In the genomic region with DNA sequence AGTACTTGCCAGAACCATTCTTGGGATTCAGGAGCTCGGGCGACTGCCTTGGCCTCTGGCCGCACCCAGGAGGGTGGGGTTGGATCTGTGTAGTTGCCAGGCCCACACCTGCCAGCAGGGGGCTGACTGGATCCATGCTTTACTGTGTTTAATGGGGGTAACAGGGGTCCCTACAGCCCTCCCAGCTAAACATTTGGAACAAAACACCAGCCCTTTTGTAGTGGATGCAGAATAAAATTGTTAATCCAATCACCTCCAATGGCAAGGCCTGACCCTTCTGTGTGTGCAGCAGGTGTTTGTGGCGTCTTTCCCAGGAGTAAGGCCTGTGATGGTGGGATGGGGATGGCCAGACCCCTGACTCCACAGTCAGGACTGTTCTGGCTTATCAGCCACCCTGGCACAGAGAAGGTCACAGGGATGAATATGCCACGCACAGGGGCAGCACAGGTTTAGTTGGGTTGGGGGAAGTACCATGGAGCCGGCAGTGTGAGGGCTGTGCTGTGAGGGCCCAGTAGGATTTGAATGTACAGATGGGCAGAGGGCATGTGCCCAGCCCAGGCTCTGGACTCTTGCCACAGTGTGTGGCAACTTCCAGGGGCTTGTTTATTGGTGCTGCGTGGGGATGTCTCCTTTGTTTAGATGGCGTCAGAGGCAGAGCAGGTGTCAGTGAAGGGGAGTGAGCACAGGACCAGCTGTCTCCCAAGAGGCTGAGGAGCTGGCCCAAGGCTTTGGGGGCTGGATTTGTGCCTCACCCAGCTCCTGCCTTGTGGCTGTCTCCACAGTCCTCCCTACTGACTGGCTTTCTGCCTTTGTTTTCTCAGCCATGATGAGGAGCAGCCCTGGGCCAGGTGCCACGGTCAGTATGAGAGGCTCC, we compare ENCODE assay signal across 8 cellular contexts. TPM values are rescaled to one million over a fixed set of nuclear protein-coding genes. Genes with fewer than 3 reads are reported as not detected.
DNase-seq lines count a peak whose midpoint lies in the region; ATAC-seq and TF ChIP-seq lines count a peak whose summit lies in the region.

No MANE protein-coding gene starts in this region.

- H2BK120ac ChIP-seq in IMR-90 (ENCODE audit: low read depth, low read length) = no peak overlapping the region

- no peaks in the 10 kb centered on the region for H3K27me3 ChIP-seq in IMR-90 (ENCODE audit: control insufficient read depth, insufficient read depth, low read length)
- no peaks in the 10 kb centered on the region for H3K27me3 ChIP-seq in left lung

- peak; percentile 34; the same call in 1 of the 2 replicates for TF ChIP-seq RAD21 in IMR-90 (IDR thresholded peaks at IDR 0.05; ENCODE audit: low read length)

- no peak overlapping the region for H2BK15ac ChIP-seq in IMR-90 (ENCODE audit: low read depth, low read length)

- no peaks in the 10 kb centered on the region for H3K9me3 ChIP-seq in IMR-90 (ENCODE audit: control insufficient read depth, insufficient read depth, low read length)
- H3K9me3 ChIP-seq in left lung = no peaks in the 10 kb centered on the region

- intact Hi-C loops in IMR-90 (cut with micrococcal nuclease) (loop anchor here (1.0 kb wide), 1 partner anchor 33 kb away; no protein-coding TSS in a partner anchor), left lung (cut with DNase I) (no loop called here)

- no peak overlapping the region for H3K18ac ChIP-seq in IMR-90 (ENCODE audit: low read depth, low read length)

- no peak overlapping the region for H3K4me3 ChIP-seq in IMR-90 (ENCODE audit: insufficient read depth, low read depth, low read length)
- H3K4me3 ChIP-seq in left lung = no peak overlapping the region

- peak overlapping the region; percentile 52 for H2AK9ac ChIP-seq in IMR-90 (replicated peaks; ENCODE audit: low read depth, low read length, poor library complexity)

- TF ChIP-seq CTCF in IMR-90 (conservative IDR thresholded peaks at IDR 0.05; ENCODE audit: low read depth, low read length) (peak; percentile 54), left lung (IDR thresholded peaks at IDR 0.05) (peak; percentile 52 to 77)

- H3K4ac ChIP-seq in IMR-90 (ENCODE audit: low read depth, low read length) = no peak overlapping the region

- H3K9me3 Mint-ChIP-seq in central memory CD8-positive, alpha-beta T cell = no peaks in the 10 kb centered on the region

- in situ Hi-C loops in IMR-90 (cut with MboI; ENCODE audit: low sequenced_read_pairs) = no loop called here

- H3K14ac ChIP-seq in IMR-90 (replicated peaks; ENCODE audit: low read depth, low read length) = no peak overlapping the region

- BruUV-seq in IMR-90 (replicated peaks; lab: Mats Ljungman, UMichigan) = no TSS peak

- POLR2A ChIA-PET in IMR-90 (lab: Charles Lee; ENCODE audit: unreplicated experiment) = no interaction called here

- peaks cover 65% of the 10 kb centered on the region for H3K4me1 Mint-ChIP-seq in central memory CD8-positive, alpha-beta T cell

- H3K9ac ChIP-seq in IMR-90 (ENCODE audit: low read depth, low read length) = no peak overlapping the region

- peaks cover 0 to 20% of the 10 kb centered on the region in 2 experiments; a peak in 2 of 4 replicates for H3K79me1 ChIP-seq in IMR-90 (ENCODE audit: low read depth in 1 of 2, low read length in 2 of 2)

- peaks cover 18% of the 10 kb centered on the region for H4K20me1 ChIP-seq in IMR-90 (ENCODE audit: insufficient read depth, low read length)

- H3K4me3 Mint-ChIP-seq in central memory CD8-positive, alpha-beta T cell = peak overlapping the region; percentile 61

- peak overlapping the region; percentile 90 for H3K27ac Mint-ChIP-seq in central memory CD8-positive, alpha-beta T cell (ENCODE audit: low read depth)

- no peak overlapping the region for H4K5ac ChIP-seq in IMR-90 (ENCODE audit: low read depth, low read length)

- no peak overlapping the region for H2AK5ac ChIP-seq in IMR-90 (ENCODE audit: low read depth, low read length)

- peaks cover 76% of the 10 kb centered on the region for H3K36me3 Mint-ChIP-seq in central memory CD8-positive, alpha-beta T cell (ENCODE audit: insufficient read depth)

- dilution Hi-C loops in IMR-90 (cut with HindIII; ENCODE audit: low sequenced_read_pairs, unreplicated experiment) = no loop called here

- H4K91ac ChIP-seq in IMR-90 (ENCODE audit: insufficient read depth, low read depth, low read length) = no peak overlapping the region

- no peak for TF ChIP-seq POLR2A in IMR-90 (IDR thresholded peaks at IDR 0.05; ENCODE audit: low read depth, low read length)

- H3K36me3 ChIP-seq in IMR-90 (ENCODE audit: control insufficient read depth, insufficient read depth, low read length) (peaks cover 77% of the 10 kb centered on the region), left lung (peaks cover 6 to 98% of the 10 kb centered on the region in 2 donors)

- no peak overlapping the region for H3K23ac ChIP-seq in IMR-90 (ENCODE audit: low read depth, low read length)

- H3K27ac ChIP-seq in IMR-90 (ENCODE audit: insufficient read depth, low read length) = peak overlapping the region; percentile 16; the same call in 1 of the 2 replicates
- H3K27ac ChIP-seq in left lung = peak overlapping the region; percentile 19 to 65

- peak; percentile 50 for DNase-seq in COLO829 (ENCODE audit: low spot score)
- peak; percentile 55 for DNase-seq in IMR-90
- peak; percentile 35 for DNase-seq in T-helper 9 cell
- DNase-seq in central memory CD8-positive, alpha-beta T cell (ENCODE audit: low spot score in 2 of 2) = peak; percentile 32 to 44
- peak in 1 of 2 donors; percentile 85 for DNase-seq in left lung
- peak; percentile 29 for DNase-seq in stimulated activated naive CD4-positive, alpha-beta T cell treated with Interleukin-2 at 50 U/mL for 16 hours (lab: John Stamatoyannopoulos, UW)
- DNase-seq in GM19240 (ENCODE audit: insufficient read length, low spot score) = no peak

- WGBS in IMR-90 (ENCODE audit: extremely low coverage in 2 of 2, insufficient read length in 1 of 2), 2 experiments = 17% methylated on average over 1 of the region's 9 CpGs; no CpG with 5 or more reads in 1 of the 2 experiments

- CTCF ChIA-PET in IMR-90 (lab: Yijun Ruan, JAX) = interaction anchor here (2.4 kb wide), 1 partner anchor 9 kb away, joined by 11 read pairs; no protein-coding TSS in a partner anchor

- peak; percentile 60 for ATAC-seq in IMR-90 (ENCODE audit: low read depth)
- ATAC-seq in central memory CD8-positive, alpha-beta T cell (replicated peaks; ENCODE audit: extremely low read depth, poor library complexity, severe bottlenecking) = peak; percentile 48
- ATAC-seq in left lung = peak; percentile 63
- ATAC-seq in GM19035 (IDR thresholded peaks at IDR 0.05; ENCODE audit: unreplicated experiment) = no peak

- no peak overlapping the region for H3K56ac ChIP-seq in IMR-90 (ENCODE audit: extremely low read depth, insufficient read depth, low read length)

- H2BK20ac ChIP-seq in IMR-90 (ENCODE audit: low read depth, low read length) = no peak overlapping the region

- no peak overlapping the region for H4K8ac ChIP-seq in IMR-90 (ENCODE audit: low read depth in 2 of 2, low read length in 2 of 2)

- no peak overlapping the region for H2BK5ac ChIP-seq in IMR-90 (ENCODE audit: low read depth, low read length, poor library complexity, severe bottlenecking)

- H3K4me2 ChIP-seq in IMR-90 (ENCODE audit: low read depth, low read length) = no peak overlapping the region

- H3K9me1 ChIP-seq in IMR-90 (ENCODE audit: insufficient read depth, low read length) = no peaks in the 10 kb centered on the region

- H2AFZ ChIP-seq in IMR-90 (replicated peaks; ENCODE audit: low read length, poor library complexity) = no peak overlapping the region

- no peaks in the 10 kb centered on the region for H3K27me3 Mint-ChIP-seq in central memory CD8-positive, alpha-beta T cell

- peaks cover 5% of the 10 kb centered on the region for H3K4me1 ChIP-seq in IMR-90 (ENCODE audit: control insufficient read depth, insufficient read depth, low read length)
- H3K4me1 ChIP-seq in left lung = peaks cover 4 to 29% of the 10 kb centered on the region in 2 donors

TF ChIP-seq in IMR-90, 13 proteins besides CTCF, POLR2A, EP300 and RAD21 (continues in another document):
- TF ChIP-seq CEBPB (IDR thresholded peaks at IDR 0.05; ENCODE audit: low read depth, low read length) (peak; percentile 71), FOS (IDR thresholded peaks at IDR 0.05; ENCODE audit: low read depth, low read length) (no peak), NFE2L2 (IDR thresholded peaks at IDR 0.05; ENCODE audit: low read depth, low read length) (no peak), BHLHE40 (IDR thresholded peaks at IDR 0.05; ENCODE audit: low read depth, low read length) (no peak; the same call in none of the 2 replicates), RFX5 (IDR thresholded peaks at IDR 0.05; ENCODE audit: low read depth, low read length) (no peak), RCOR1 (IDR thresholded peaks at IDR 0.05; ENCODE audit: insufficient replicate concordance, low read length) (peak; percentile 80), CHD1 (IDR thresholded peaks at IDR 0.05; ENCODE audit: low read depth, low read length) (no peak)
- TF ChIP-seq, protein P1, sequence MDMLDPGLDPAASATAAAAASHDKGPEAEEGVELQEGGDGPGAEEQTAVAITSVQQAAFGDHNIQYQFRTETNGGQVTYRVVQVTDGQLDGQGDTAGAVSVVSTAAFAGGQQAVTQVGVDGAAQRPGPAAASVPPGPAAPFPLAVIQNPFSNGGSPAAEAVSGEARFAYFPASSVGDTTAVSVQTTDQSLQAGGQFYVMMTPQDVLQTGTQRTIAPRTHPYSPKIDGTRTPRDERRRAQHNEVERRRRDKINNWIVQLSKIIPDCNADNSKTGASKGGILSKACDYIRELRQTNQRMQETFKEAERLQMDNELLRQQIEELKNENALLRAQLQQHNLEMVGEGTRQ (IDR thresholded peaks at IDR 0.05; ENCODE audit: low read depth, low read length) = no peak

RNA-seq across cellular contexts. Expression of a gene that starts 22.2 kb away (rescaled TPM):
- total RNA-seq in IMR-90 (2012; rRNA removed) (25.6 and 27.8 TPM in 2 replicates), left lung (100 to 1,000 TPM in 1 of 2 donors, 10 to 100 TPM in 1; 99.3 to 174 TPM)
- polyA plus RNA-seq in IMR-90 (2012; rRNA removed) = 50.0 and 57.3 TPM in 2 replicates
- polyA plus RNA-seq in IMR-90 (2012; cell fraction: cytosol; rRNA removed) = 42.6 and 49.1 TPM in 2 replicates
- 32.0 and 72.8 TPM in 2 replicates for polyA plus RNA-seq in IMR-90 (2012; cell fraction: nucleus; rRNA removed; ENCODE audit: low replicate concordance)

RNA-seq across cellular contexts. Expression of a gene that starts 27.8 kb away (rescaled TPM):
- total RNA-seq in IMR-90 (2012; rRNA removed) (12.4 and 21.4 TPM in 2 replicates), left lung (10 to 100 TPM; 45.7 to 51.0 TPM)
- 24.9 and 29.5 TPM in 2 replicates for polyA plus RNA-seq in IMR-90 (2012; rRNA removed)
- polyA plus RNA-seq in IMR-90 (2012; cell fraction: cytosol; rRNA removed) = 11.2 and 16.9 TPM in 2 replicates
- 63.4 and 70.2 TPM in 2 replicates for polyA plus RNA-seq in IMR-90 (2012; cell fraction: nucleus; rRNA removed; ENCODE audit: low replicate concordance)

RNA-seq across cellular contexts. Expression of a gene that starts 32.8 kb away (rescaled TPM):
- total RNA-seq in IMR-90 (2012; rRNA removed) = 32.5 and 35.8 TPM in 2 replicates
- polyA plus RNA-seq in IMR-90 (2012; rRNA removed) = 28.2 and 30.2 TPM in 2 replicates
- 16.3 and 22.1 TPM in 2 replicates for polyA plus RNA-seq in IMR-90 (2012; cell fraction: cytosol; rRNA removed)
- polyA plus RNA-seq in IMR-90 (2012; cell fraction: nucleus; rRNA removed; ENCODE audit: low replicate concordance) = 36.9 and 86.4 TPM in 2 replicates
- total RNA-seq in left lung = 10 to 100 TPM; 55.6 to 57.3 TPM

RNA-seq across cellular contexts. Expression of a gene that starts 51.8 kb away (rescaled TPM):
- total RNA-seq in IMR-90 (2012; rRNA removed) (78.0 and 139 TPM in 2 replicates), left lung (10 to 100 TPM; 54.3 to 67.0 TPM)
- polyA plus RNA-seq in IMR-90 (2012; rRNA removed) = 31.9 and 38.7 TPM in 2 replicates
- 23.3 and 33.4 TPM in 2 replicates for polyA plus RNA-seq in IMR-90 (2012; cell fraction: cytosol; rRNA removed)
- 3.9 and 15.0 TPM in 2 replicates for polyA plus RNA-seq in IMR-90 (2012; cell fraction: nucleus; rRNA removed; ENCODE audit: low replicate concordance)
